7 cellular contexts compared by ENCODE assay signal in genomic region chr12:121005346-121005815, GRCh38. TPM values are rescaled to one million over a fixed set of nuclear protein-coding genes. Genes with fewer than 3 reads are reported as not detected.
DNase-seq lines count a peak whose midpoint lies in the region; ATAC-seq and TF ChIP-seq lines count a peak whose summit lies in the region.

No MANE protein-coding gene starts in this region.

- CTCF ChIA-PET in WTC11 (lab: Charles Lee) = interaction anchor here (0.5 to 2.8 kb wide), 89 partner anchors 8 to 1072 kb away, joined by 3 to 35 read pairs (median 4); partner anchors contain the start of genes C12orf43, CABP1, HNF1A and P2RX7

- no peak overlapping the region for H3K14ac ChIP-seq in neuronal stem cell (ENCODE audit: low read length)

- no peaks in the 10 kb centered on the region for H3F3A ChIP-seq in MM.1S (ENCODE audit: insufficient read depth, low read length)

- H3K4ac ChIP-seq in neuronal stem cell (ENCODE audit: low read length) = no peak overlapping the region

- H3K79me2 ChIP-seq in MM.1S (ENCODE audit: low read length) = no peaks in the 10 kb centered on the region

- H3K27ac ChIP-seq in MM.1S (ENCODE audit: low read length) = no peak overlapping the region
- H3K27ac ChIP-seq in neuronal stem cell (replicated peaks; ENCODE audit: low read length) = no peak overlapping the region

- peak overlapping the region; percentile 0 for H3K23ac ChIP-seq in neuronal stem cell (ENCODE audit: low read depth, low read length, poor library complexity)

- no peak overlapping the region for H3K4me3 Mint-ChIP-seq in WTC11

- H3K4me2 ChIP-seq in MM.1S (ENCODE audit: low read depth, low read length) = no peak overlapping the region
- H3K4me2 ChIP-seq in neuronal stem cell (ENCODE audit: insufficient read depth, low read length, poor library complexity, severe bottlenecking) = no peak overlapping the region

- no peak overlapping the region for H2BK12ac ChIP-seq in neuronal stem cell (ENCODE audit: low read length)

- DNase-seq in GM06990 (ENCODE audit: extremely low read depth, insufficient read length) (peak; percentile 46), MM.1S (peak; percentile 37), WTC11 (ENCODE audit: low spot score) (peak; percentile 84), ecto neural progenitor cell (ENCODE audit: low spot score) (peak; percentile 85), neuronal stem cell (ENCODE audit: low spot score) (peak; percentile 42), NCI-H446 treated with DMSO at 0.1 percent for 48 hours (lab: John Stamatoyannopoulos, UW) (no peak), cerebellar nuclear complex (lab: John Stamatoyannopoulos, UW) (no peak)

- no peaks in the 10 kb centered on the region for H3K27me3 Mint-ChIP-seq in WTC11 (ENCODE audit: low read depth)

- H3K9me3 ChIP-seq in MM.1S (replicated peaks; ENCODE audit: insufficient read depth, low read length) (no peaks in the 10 kb centered on the region), neuronal stem cell (replicated peaks in 1 of 2; ENCODE audit: control insufficient read depth in 2 of 2, insufficient read depth in 1 of 2, low read depth in 1 of 2, low read length in 2 of 2) (no peaks in the 10 kb centered on the region)

- H3K36me3 Mint-ChIP-seq in WTC11 = peaks cover 50% of the 10 kb centered on the region

- H4K91ac ChIP-seq in neuronal stem cell (ENCODE audit: low read depth, low read length, poor library complexity) = no peak overlapping the region

- no peak overlapping the region for H2BK120ac ChIP-seq in neuronal stem cell (ENCODE audit: low read depth, low read length)

- ATAC-seq in WTC11 = peak; percentile 78

- POLR2A ChIA-PET in WTC11 (lab: Charles Lee) = interaction anchor here (1.1 to 1.2 kb wide), 2 partner anchors 32 to 356 kb away, joined by 3 to 4 read pairs; no protein-coding TSS in a partner anchor

- no peak overlapping the region for H2BK5ac ChIP-seq in neuronal stem cell (ENCODE audit: low read length)

- no peak overlapping the region for H3K18ac ChIP-seq in neuronal stem cell (ENCODE audit: low read length)

- H3K4me1 Mint-ChIP-seq in WTC11 = peaks cover 2% of the 10 kb centered on the region; the same call in 1 of the 2 replicates

- H3K36me3 ChIP-seq in GM06990 (ENCODE audit: control insufficient read depth, insufficient read depth, low read length) (peaks cover 27% of the 10 kb centered on the region), MM.1S (replicated peaks; ENCODE audit: insufficient read depth, low read length) (no peaks in the 10 kb centered on the region), neuronal stem cell (replicated peaks in 1 of 2; ENCODE audit: control insufficient read depth in 2 of 2, insufficient read depth in 2 of 2, low read length in 2 of 2) (peaks cover 33 to 78% of the 10 kb centered on the region in 2 donors)

- H3K4me3 ChIP-seq in GM06990 (replicated peaks; ENCODE audit: low read depth, low read length) (no peak overlapping the region), MM.1S (ENCODE audit: low read length) (no peak overlapping the region), neuronal stem cell (ENCODE audit: low read length in 2 of 2) (no peak overlapping the region)

- no peak overlapping the region for H2AK5ac ChIP-seq in neuronal stem cell (ENCODE audit: low read depth, low read length)

- TF ChIP-seq CTCF in GM06990 (IDR thresholded peaks at IDR 0.05; ENCODE audit: insufficient read depth, low read length, poor library complexity, severe bottlenecking) (peak; percentile 75), MM.1S (IDR thresholded peaks at IDR 0.05; ENCODE audit: low read length) (peak; percentile 58), WTC11 (IDR thresholded peaks at IDR 0.05) (peak; percentile 80)

- H3K27me3 ChIP-seq in GM06990 (replicated peaks; ENCODE audit: control insufficient read depth, insufficient read depth, low read length) (no peaks in the 10 kb centered on the region), MM.1S (replicated peaks; ENCODE audit: insufficient read depth, low read length) (no peaks in the 10 kb centered on the region), neuronal stem cell (ENCODE audit: control insufficient read depth in 3 of 3, insufficient read depth in 3 of 3, low read depth in 1 of 3, low read length in 3 of 3) (no peaks in the 10 kb centered on the region)

- H3K9me2 ChIP-seq in MM.1S (replicated peaks; ENCODE audit: insufficient read depth, low read length) = no peaks in the 10 kb centered on the region

- H3K9ac ChIP-seq in MM.1S (ENCODE audit: low read length) (no peak overlapping the region), neuronal stem cell (ENCODE audit: low read depth, low read length, poor library complexity) (no peak overlapping the region)

- no CpG with 5 or more reads among the region's 9 CpGs for WGBS in neuronal stem cell (ENCODE audit: extremely low coverage in 2 of 2, insufficient read length in 2 of 2, insufficient replicate concordance in 1 of 2), 2 donors

- no peaks in the 10 kb centered on the region for H3K9me3 Mint-ChIP-seq in WTC11

- no peak overlapping the region for H4K8ac ChIP-seq in neuronal stem cell (ENCODE audit: low read depth, low read length)

- H4K20me1 ChIP-seq in MM.1S (ENCODE audit: insufficient read depth, low read length) = no peaks in the 10 kb centered on the region

- H3K79me1 ChIP-seq in neuronal stem cell (ENCODE audit: low read depth, low read length) = no peaks in the 10 kb centered on the region

- peak overlapping the region; percentile 87 for H3K27ac Mint-ChIP-seq in WTC11

- H2AFZ ChIP-seq in MM.1S (ENCODE audit: low read length) = no peak overlapping the region
- no peak overlapping the region for H2AFZ ChIP-seq in neuronal stem cell (ENCODE audit: low read length)

- no peaks in the 10 kb centered on the region for H3K4me1 ChIP-seq in MM.1S (ENCODE audit: low read length)
- H3K4me1 ChIP-seq in neuronal stem cell (ENCODE audit: control insufficient read depth in 2 of 2, insufficient read depth in 1 of 2, low read depth in 1 of 2, low read length in 2 of 2) = no peaks in the 10 kb centered on the region

- H2BK15ac ChIP-seq in neuronal stem cell (ENCODE audit: low read length) = no peak overlapping the region

TF ChIP-seq in WTC11, 78 proteins besides CTCF, POLR2A, EP300 and RAD21:
- TF ChIP-seq ZNF219 (CRISPR knock-in tag; IDR thresholded peaks at IDR 0.05; ENCODE audit: borderline replicate concordance) (no peak), IRF1 (CRISPR knock-in tag; IDR thresholded peaks at IDR 0.05) (no peak), IRF2 (CRISPR knock-in tag; IDR thresholded peaks at IDR 0.05; ENCODE audit: borderline replicate concordance, low read depth) (no peak), ZNF512 (CRISPR knock-in tag; IDR thresholded peaks at IDR 0.05; ENCODE audit: borderline replicate concordance) (no peak), SMAD3 (CRISPR knock-in tag; IDR thresholded peaks at IDR 0.05; ENCODE audit: borderline replicate concordance) (0 out of 2 replicates have a peak, but pooled peaks have one; percentile 28), RELA (CRISPR knock-in tag; IDR thresholded peaks at IDR 0.05; ENCODE audit: borderline replicate concordance) (no peak)

RNA-seq across cellular contexts. Expression of gene C12orf43, which starts 10.9 kb away (rescaled TPM):
- 19.1 to 20.7 TPM (median 19.2 TPM) in 3 replicates for total RNA-seq in WTC11 (2021)
- 15.4 TPM for polyA plus RNA-seq in neuronal stem cell (2013, experiment 1 of 2)
- 16.6 TPM for polyA plus RNA-seq in neuronal stem cell (2013, experiment 2 of 2)

RNA-seq across cellular contexts. Expression of gene HNF1A, which starts 27.0 kb away (rescaled TPM):
- not detected in 3 replicates for total RNA-seq in WTC11 (2021)
- not detected for polyA plus RNA-seq in neuronal stem cell (2013, experiment 1 of 2)
- not detected for polyA plus RNA-seq in neuronal stem cell (2013, experiment 2 of 2)

RNA-seq across cellular contexts. Expression of gene OASL, which starts 33.7 kb away (rescaled TPM):
- 0.28 TPM in 1 of 3 replicates, not detected in the others for total RNA-seq in WTC11 (2021)
- polyA plus RNA-seq in neuronal stem cell (2013, experiment 1 of 2) = not detected
- polyA plus RNA-seq in neuronal stem cell (2013, experiment 2 of 2) = not detected

Comparison
In these comparisons a context has a peak if more than half of its experiments do, and no peak if none do; other contexts are left out.
1. DNase-seq: peak in GM06990 (single experiment), MM.1S (single experiment), WTC11 (single experiment), ecto neural progenitor cell (single experiment) and neuronal stem cell (single experiment); none in NCI-H446 treated with DMSO at 0.1 percent for 48 hours (single experiment) and cerebellar nuclear complex (0 of 2).
2. Peak in every context shown above with its lines, with median percentiles within 50 percentile points of each other: CTCF ChIP-seq.